ENCODE assay signal across 1 cellular context in the genomic region with DNA sequence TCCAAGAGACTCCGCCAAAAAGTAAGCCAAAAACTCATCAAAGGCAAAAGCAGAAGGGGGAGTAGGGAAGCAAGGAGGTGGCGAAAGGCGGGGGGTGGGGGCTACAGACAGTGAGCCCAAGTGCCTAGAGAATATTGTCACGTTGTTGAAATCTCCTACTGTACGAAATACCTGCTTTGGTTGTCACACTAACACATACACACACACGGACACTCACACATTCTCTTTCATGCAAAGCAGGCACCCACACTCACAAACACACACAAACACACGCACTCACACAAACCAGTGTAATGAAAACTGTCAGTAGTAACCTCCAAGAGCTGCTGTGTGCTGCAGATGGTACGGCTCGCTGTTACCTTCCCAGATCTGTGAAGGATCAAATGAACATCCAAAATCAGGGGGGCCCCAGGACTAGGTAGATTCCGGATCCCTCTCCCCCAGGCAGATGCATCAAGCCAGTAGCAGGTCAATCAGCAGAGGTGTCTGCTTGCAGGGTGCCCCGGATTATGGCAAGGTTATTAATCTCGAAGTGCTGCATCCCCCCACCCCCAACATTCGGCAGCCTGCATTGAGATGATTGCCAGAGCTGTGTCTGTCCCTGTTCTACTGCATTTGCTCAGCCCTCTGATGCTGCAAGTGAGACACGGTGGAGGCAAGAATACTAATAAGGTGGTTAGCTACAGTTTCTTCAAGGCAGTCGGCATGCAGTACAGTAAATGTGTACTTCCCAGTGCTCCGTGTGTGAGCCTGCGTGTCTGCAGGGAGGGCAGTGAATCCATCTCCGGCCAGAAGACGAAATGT.
TF ChIP-seq lines count a peak whose summit lies in the region.

A gene (minus strand): TSS at position 51 of the 804 bp plus-strand sequence.

TF ChIP-seq in GM23338, 12 proteins besides CTCF, POLR2A, EP300 and RAD21 (continued from another document):
- TF ChIP-seq, protein P1, sequence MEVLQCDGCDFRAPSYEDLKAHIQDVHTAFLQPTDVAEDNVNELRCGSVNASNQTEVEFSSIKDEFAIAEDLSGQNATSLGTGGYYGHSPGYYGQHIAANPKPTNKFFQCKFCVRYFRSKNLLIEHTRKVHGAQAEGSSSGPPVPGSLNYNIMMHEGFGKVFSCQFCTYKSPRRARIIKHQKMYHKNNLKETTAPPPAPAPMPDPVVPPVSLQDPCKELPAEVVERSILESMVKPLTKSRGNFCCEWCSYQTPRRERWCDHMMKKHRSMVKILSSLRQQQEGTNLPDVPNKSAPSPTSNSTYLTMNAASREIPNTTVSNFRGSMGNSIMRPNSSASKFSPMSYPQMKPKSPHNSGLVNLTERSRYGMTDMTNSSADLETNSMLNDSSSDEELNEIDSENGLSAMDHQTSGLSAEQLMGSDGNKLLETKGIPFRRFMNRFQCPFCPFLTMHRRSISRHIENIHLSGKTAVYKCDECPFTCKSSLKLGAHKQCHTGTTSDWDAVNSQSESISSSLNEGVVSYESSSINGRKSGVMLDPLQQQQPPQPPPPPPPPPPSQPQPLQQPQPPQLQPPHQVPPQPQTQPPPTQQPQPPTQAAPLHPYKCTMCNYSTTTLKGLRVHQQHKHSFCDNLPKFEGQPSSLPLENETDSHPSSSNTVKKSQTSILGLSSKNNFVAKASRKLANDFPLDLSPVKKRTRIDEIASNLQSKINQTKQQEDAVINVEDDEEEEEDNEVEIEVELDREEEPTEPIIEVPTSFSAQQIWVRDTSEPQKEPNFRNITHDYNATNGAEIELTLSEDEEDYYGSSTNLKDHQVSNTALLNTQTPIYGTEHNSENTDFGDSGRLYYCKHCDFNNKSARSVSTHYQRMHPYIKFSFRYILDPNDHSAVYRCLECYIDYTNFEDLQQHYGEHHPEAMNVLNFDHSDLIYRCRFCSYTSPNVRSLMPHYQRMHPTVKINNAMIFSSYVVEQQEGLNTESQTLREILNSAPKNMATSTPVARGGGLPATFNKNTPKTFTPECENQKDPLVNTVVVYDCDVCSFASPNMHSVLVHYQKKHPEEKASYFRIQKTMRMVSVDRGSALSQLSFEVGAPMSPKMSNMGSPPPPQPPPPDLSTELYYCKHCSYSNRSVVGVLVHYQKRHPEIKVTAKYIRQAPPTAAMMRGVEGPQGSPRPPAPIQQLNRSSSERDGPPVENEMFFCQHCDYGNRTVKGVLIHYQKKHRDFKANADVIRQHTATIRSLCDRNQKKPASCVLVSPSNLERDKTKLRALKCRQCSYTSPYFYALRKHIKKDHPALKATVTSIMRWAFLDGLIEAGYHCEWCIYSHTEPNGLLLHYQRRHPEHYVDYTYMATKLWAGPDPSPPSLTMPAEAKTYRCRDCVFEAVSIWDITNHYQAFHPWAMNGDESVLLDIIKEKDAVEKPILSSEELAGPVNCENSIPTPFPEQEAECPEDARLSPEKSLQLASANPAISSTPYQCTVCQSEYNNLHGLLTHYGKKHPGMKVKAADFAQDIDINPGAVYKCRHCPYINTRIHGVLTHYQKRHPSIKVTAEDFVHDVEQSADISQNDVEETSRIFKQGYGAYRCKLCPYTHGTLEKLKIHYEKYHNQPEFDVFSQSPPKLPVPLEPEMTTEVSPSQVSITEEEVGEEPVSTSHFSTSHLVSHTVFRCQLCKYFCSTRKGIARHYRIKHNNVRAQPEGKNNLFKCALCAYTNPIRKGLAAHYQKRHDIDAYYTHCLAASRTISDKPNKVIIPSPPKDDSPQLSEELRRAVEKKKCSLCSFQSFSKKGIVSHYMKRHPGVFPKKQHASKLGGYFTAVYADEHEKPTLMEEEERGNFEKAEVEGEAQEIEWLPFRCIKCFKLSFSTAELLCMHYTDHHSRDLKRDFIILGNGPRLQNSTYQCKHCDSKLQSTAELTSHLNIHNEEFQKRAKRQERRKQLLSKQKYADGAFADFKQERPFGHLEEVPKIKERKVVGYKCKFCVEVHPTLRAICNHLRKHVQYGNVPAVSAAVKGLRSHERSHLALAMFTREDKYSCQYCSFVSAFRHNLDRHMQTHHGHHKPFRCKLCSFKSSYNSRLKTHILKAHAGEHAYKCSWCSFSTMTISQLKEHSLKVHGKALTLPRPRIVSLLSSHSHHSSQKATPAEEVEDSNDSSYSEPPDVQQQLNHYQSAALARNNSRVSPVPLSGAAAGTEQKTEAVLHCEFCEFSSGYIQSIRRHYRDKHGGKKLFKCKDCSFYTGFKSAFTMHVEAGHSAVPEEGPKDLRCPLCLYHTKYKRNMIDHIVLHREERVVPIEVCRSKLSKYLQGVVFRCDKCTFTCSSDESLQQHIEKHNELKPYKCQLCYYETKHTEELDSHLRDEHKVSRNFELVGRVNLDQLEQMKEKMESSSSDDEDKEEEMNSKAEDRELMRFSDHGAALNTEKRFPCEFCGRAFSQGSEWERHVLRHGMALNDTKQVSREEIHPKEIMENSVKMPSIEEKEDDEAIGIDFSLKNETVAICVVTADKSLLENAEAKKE (CRISPR knock-in tag; IDR thresholded peaks at IDR 0.05) = no peak
- no peak for TF ChIP-seq STAT1 (IDR thresholded peaks at IDR 0.05; ENCODE audit: unreplicated experiment)
